Comparison of ENCODE assay signal across 1 cellular context in the genomic region with DNA sequence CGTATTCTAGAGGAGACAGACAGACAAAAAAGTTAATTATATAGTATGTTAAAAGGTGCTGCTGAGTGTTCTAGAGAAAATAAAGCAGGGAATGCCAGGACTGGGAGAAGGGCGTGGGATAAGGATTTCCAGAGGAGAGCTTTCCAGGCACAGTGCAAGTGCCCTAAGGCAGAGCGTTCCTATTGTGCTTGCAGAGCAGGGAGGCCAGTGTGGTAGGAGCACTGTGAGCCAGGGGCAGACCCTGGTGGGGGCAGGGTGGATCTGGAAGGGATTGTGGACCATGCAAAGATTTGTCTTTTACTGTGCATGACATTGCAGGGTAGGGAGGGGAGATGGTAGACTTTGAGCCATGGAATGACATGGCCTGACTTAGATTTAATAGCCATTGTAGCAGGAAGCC.
TF ChIP-seq lines count a peak whose summit lies in the region.

No MANE protein-coding gene starts in this region.

TF ChIP-seq in K562, 482 proteins besides CTCF, POLR2A, EP300 and RAD21:
- TF ChIP-seq MTF1 (CRISPR knock-in tag; IDR thresholded peaks at IDR 0.05; ENCODE audit: borderline replicate concordance) (no peak), ZNF644 (tag; IDR thresholded peaks at IDR 0.05; ENCODE audit: low read depth) (no peak), PPARD (CRISPR knock-in tag; IDR thresholded peaks at IDR 0.05) (no peak), NR2C2 (CRISPR knock-in tag; IDR thresholded peaks at IDR 0.05) (no peak), NR2C2 (tag; IDR thresholded peaks at IDR 0.05) (no peak), SMC3 (conservative IDR thresholded peaks at IDR 0.05; ENCODE audit: insufficient read depth, low read depth, low read length) (no peak), HNRNPLL (IDR thresholded peaks at IDR 0.05; ENCODE audit: low read depth, low read length, poor library complexity, severe bottlenecking) (no peak), SRSF9 (IDR thresholded peaks at IDR 0.05; ENCODE audit: borderline replicate concordance, low read depth, low read length) (no peak), BCOR (IDR thresholded peaks at IDR 0.05) (no peak), NCOA2 (IDR thresholded peaks at IDR 0.05; ENCODE audit: partially characterized antibody in 2 of 2) (no peak), MYNN (IDR thresholded peaks at IDR 0.05) (no peak), MYNN (CRISPR knock-in tag; IDR thresholded peaks at IDR 0.05) (no peak), XRCC4 (IDR thresholded peaks at IDR 0.05; ENCODE audit: extremely low read depth, insufficient read depth, insufficient read length) (no peak), CC2D1A (IDR thresholded peaks at IDR 0.05) (no peak), CHCHD3 (CRISPR knock-in tag; IDR thresholded peaks at IDR 0.05) (no peak), FOS (IDR thresholded peaks at IDR 0.05; ENCODE audit: extremely low read depth, insufficient read length) (no peak), NFIX (CRISPR knock-in tag; IDR thresholded peaks at IDR 0.05; ENCODE audit: low read depth) (no peak), SIN3B (IDR thresholded peaks at IDR 0.05; ENCODE audit: low read depth) (no peak), HEY1 (CRISPR knock-in tag; IDR thresholded peaks at IDR 0.05; ENCODE audit: borderline replicate concordance) (no peak), NFE2L1 (tag; IDR thresholded peaks at IDR 0.05; ENCODE audit: borderline replicate concordance, low read depth) (no peak)
- TF ChIP-seq, protein P1, sequence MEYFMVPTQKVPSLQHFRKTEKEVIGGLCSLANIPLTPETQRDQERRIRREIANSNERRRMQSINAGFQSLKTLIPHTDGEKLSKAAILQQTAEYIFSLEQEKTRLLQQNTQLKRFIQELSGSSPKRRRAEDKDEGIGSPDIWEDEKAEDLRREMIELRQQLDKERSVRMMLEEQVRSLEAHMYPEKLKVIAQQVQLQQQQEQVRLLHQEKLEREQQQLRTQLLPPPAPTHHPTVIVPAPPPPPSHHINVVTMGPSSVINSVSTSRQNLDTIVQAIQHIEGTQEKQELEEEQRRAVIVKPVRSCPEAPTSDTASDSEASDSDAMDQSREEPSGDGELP (CRISPR knock-in tag; IDR thresholded peaks at IDR 0.05; ENCODE audit: borderline replicate concordance), result no peak
- TF ChIP-seq, protein P2, sequence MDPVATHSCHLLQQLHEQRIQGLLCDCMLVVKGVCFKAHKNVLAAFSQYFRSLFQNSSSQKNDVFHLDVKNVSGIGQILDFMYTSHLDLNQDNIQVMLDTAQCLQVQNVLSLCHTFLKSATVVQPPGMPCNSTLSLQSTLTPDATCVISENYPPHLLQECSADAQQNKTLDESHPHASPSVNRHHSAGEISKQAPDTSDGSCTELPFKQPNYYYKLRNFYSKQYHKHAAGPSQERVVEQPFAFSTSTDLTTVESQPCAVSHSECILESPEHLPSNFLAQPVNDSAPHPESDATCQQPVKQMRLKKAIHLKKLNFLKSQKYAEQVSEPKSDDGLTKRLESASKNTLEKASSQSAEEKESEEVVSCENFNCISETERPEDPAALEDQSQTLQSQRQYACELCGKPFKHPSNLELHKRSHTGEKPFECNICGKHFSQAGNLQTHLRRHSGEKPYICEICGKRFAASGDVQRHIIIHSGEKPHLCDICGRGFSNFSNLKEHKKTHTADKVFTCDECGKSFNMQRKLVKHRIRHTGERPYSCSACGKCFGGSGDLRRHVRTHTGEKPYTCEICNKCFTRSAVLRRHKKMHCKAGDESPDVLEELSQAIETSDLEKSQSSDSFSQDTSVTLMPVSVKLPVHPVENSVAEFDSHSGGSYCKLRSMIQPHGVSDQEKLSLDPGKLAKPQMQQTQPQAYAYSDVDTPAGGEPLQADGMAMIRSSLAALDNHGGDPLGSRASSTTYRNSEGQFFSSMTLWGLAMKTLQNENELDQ (CRISPR knock-in tag; IDR thresholded peaks at IDR 0.05; ENCODE audit: borderline replicate concordance), result no peak
